21 cellular contexts compared by ENCODE assay signal in genomic region chrX:45859407-45859806, GRCh38.
DNase-seq lines count a peak whose midpoint lies in the region; ATAC-seq, FAIRE-seq and TF ChIP-seq lines count a peak whose summit lies in the region.
"Had no signal": no experiment of that assay in that cellular context is flagged by ENCODE, and none has a peak within 500 bp of the region (broad histone marks: within the 10 kb centered on the region; RNA-seq: fewer than 3 reads in every experiment).

No MANE protein-coding gene starts in this region.

- POLR2A ChIA-PET in A549 (lab: Yijun Ruan, JAX), result no interaction called here

- H3K4me3 Mint-ChIP-seq in GM23338, result no peak overlapping the region
- H3K4me3 Mint-ChIP-seq: CD4-positive, alpha-beta memory T cell had no signal

- no peak overlapping the region for H3K4me2 ChIP-seq in A549
- no peak overlapping the region for H3K4me2 ChIP-seq in GM23338

- TF ChIP-seq RAD21 in A549 (conservative IDR thresholded peaks at IDR 0.05 in 1 of 2, IDR thresholded peaks at IDR 0.05 in 1 of 2), result no peak
- no peak for TF ChIP-seq RAD21 in Ishikawa (IDR thresholded peaks at IDR 0.05; ENCODE audit: low read depth)

- TF ChIP-seq POLR2A in A549 (IDR thresholded peaks at IDR 0.05; ENCODE audit: low read length), result no peak

- H3K36me3 Mint-ChIP-seq in GM23338 (ENCODE audit: low read depth), result no peaks in the 10 kb centered on the region
- H3K36me3 Mint-ChIP-seq: CD4-positive, alpha-beta memory T cell had no signal

- H3K27ac ChIP-seq in A549, result no peak overlapping the region
- H3K27ac ChIP-seq in GM23338 (ENCODE audit: low read depth), result no peak overlapping the region
- H3K27ac ChIP-seq in right cardiac atrium (ENCODE audit: low read length), result no peak overlapping the region
- H3K27ac ChIP-seq: GM23248 had no signal

- H3K4me1 Mint-ChIP-seq in GM23338, result peaks cover 22% of the 10 kb centered on the region
- H3K4me1 Mint-ChIP-seq: CD4-positive, alpha-beta memory T cell had no signal

- H3K27me3 Mint-ChIP-seq in GM23338 (ENCODE audit: insufficient read depth, low read depth, poor library complexity), result peaks cover 3% of the 10 kb centered on the region
- H3K27me3 Mint-ChIP-seq: CD4-positive, alpha-beta memory T cell had no signal

- H3K36me3 ChIP-seq in GM23338 (ENCODE audit: insufficient read depth), result no peaks in the 10 kb centered on the region
- H3K36me3 ChIP-seq: HAP-1 had no signal

- no peaks in the 10 kb centered on the region for H3K4me1 ChIP-seq in A549
- peaks cover 14% of the 10 kb centered on the region for H3K4me1 ChIP-seq in GM23338 (ENCODE audit: insufficient read depth)
- H3K4me1 ChIP-seq in right cardiac atrium (ENCODE audit: control insufficient read depth, insufficient read depth, low read length), result no peaks in the 10 kb centered on the region

- no peaks in the 10 kb centered on the region for H4K20me1 ChIP-seq in GM23338 (replicated peaks; ENCODE audit: insufficient read depth)

- no peak overlapping the region for H3K27ac Mint-ChIP-seq in GM23338
- H3K27ac Mint-ChIP-seq: CD4-positive, alpha-beta memory T cell had no signal

- no peak for DNase-seq in A549 (ENCODE audit: low read depth in 1 of 2, low spot score in 1 of 2)
- no peak for DNase-seq in GM23338 (ENCODE audit: low spot score)
- DNase-seq in RPMI7951 (ENCODE audit: low read depth), result peak; percentile 30
- DNase-seq in right cardiac atrium, result no peak
- DNase-seq in NCI-H1105 (lab: John Stamatoyannopoulos, UW), result no peak
- DNase-seq in OCI-M1 (lab: John Stamatoyannopoulos, UW), result no peak
- DNase-seq: 8988T; C1 segment of cervical spinal cord; Calu3; CD4-positive, alpha-beta memory T cell; COR-L47; DMS53; DMS79 treated with DMSO at 0.1 percent for 48 hours; GM23248 had no signal

- no peaks in the 10 kb centered on the region for H3K9me2 ChIP-seq in GM23338 (ENCODE audit: insufficient read depth)

- intact Hi-C loops in right cardiac atrium (cut with DNase I), result no loop called here

- H2AFZ ChIP-seq in GM23338, result no peak overlapping the region
- H2AFZ ChIP-seq: GM23248 had no signal

- no peak overlapping the region for H3K4me3 ChIP-seq in A549
- H3K4me3 ChIP-seq in GM23338, result no peak overlapping the region
- H3K4me3 ChIP-seq in right cardiac atrium (ENCODE audit: low read length), result no peak overlapping the region
- H3K4me3 ChIP-seq: GM23248, HAP-1 had no signal

- no peaks in the 10 kb centered on the region for H3K9me3 Mint-ChIP-seq in GM23338
- H3K9me3 Mint-ChIP-seq: CD4-positive, alpha-beta memory T cell had no signal

- H3F3A ChIP-seq in GM23338 (replicated peaks; ENCODE audit: low read depth), result no peaks in the 10 kb centered on the region

- H3K9me3 ChIP-seq in A549 (no peaks in the 10 kb centered on the region), right cardiac atrium (ENCODE audit: control insufficient read depth, low read length) (no peaks in the 10 kb centered on the region)
- H3K9me3 ChIP-seq: HAP-1 had no signal

- CTCF ChIA-PET in A549 (lab: Yijun Ruan, JAX), result no interaction called here

- ATAC-seq in A549 (no peak), GM23338 (no peak), right cardiac atrium (no peak), HG02798 (IDR thresholded peaks at IDR 0.05; ENCODE audit: poor library complexity, unreplicated experiment) (no peak)

- 67% methylated on average over 4 of the region's 4 CpGs for WGBS in A549 (ENCODE audit: missing lambda C conversion rate)
- 85% methylated on average over 4 of the region's 4 CpGs for WGBS in right cardiac atrium

- TF ChIP-seq CTCF in A549 (IDR thresholded peaks at IDR 0.05) (no peak), GM23338 (conservative IDR thresholded peaks at IDR 0.05; ENCODE audit: low read depth in 2 of 2) (no peak)

- no peak for FAIRE-seq in A549 (lab: Jason Lieb, UNC)
- FAIRE-seq: G401.6, GM12892, GM19239, H54 had no signal

- H3K27me3 ChIP-seq in GM23338 (ENCODE audit: insufficient read depth) (no peaks in the 10 kb centered on the region), right cardiac atrium (ENCODE audit: control insufficient read depth, insufficient read depth) (no peaks in the 10 kb centered on the region)

- H3K79me2 ChIP-seq in GM23338 (replicated peaks; ENCODE audit: insufficient read depth), result no peaks in the 10 kb centered on the region

- TF ChIP-seq EP300 in A549 (IDR thresholded peaks at IDR 0.05), result no peak
- no peak for TF ChIP-seq EP300 in Ishikawa (IDR thresholded peaks at IDR 0.05; ENCODE audit: borderline replicate concordance)

TF ChIP-seq in A549, 52 proteins besides CTCF, POLR2A, EP300 and RAD21 (continues in another document):
- TF ChIP-seq ZFP36 (IDR thresholded peaks at IDR 0.05; ENCODE audit: borderline replicate concordance, partially characterized antibody) (no peak), TFCP2L1 (CRISPR knock-in tag; IDR thresholded peaks at IDR 0.05) (no peak), FOSB (CRISPR knock-in tag; IDR thresholded peaks at IDR 0.05) (no peak), CEBPB (IDR thresholded peaks at IDR 0.05) (no peak), HOXB5 (CRISPR knock-in tag; IDR thresholded peaks at IDR 0.05) (no peak), JUN (IDR thresholded peaks at IDR 0.05) (no peak)

TF ChIP-seq in GM23338, 12 proteins besides CTCF, POLR2A, EP300 and RAD21:
- no peak for TF ChIP-seq POLR2AphosphoS5 (IDR thresholded peaks at IDR 0.05; ENCODE audit: low read depth)
- TF ChIP-seq EZH2phosphoT487 (IDR thresholded peaks at IDR 0.05; ENCODE audit: unreplicated experiment), result no peak
- peak; percentile 32 for TF ChIP-seq REST (IDR thresholded peaks at IDR 0.05; ENCODE audit: unreplicated experiment)
- TF ChIP-seq STAT1 (IDR thresholded peaks at IDR 0.05; ENCODE audit: unreplicated experiment), result no peak
TF ChIP-seq in GM23338: peak in this region for 1.

TF ChIP-seq in Ishikawa, 13 proteins besides CTCF, POLR2A, EP300 and RAD21:
- TF ChIP-seq REST (IDR thresholded peaks at IDR 0.05; ENCODE audit: low read depth) (peak; percentile 57), NFIC (IDR thresholded peaks at IDR 0.05) (no peak), USF1 (IDR thresholded peaks at IDR 0.05) (no peak), YY1 (IDR thresholded peaks at IDR 0.05; ENCODE audit: low read depth) (no peak), MAX (IDR thresholded peaks at IDR 0.05) (no peak), TAF1 (IDR thresholded peaks at IDR 0.05; ENCODE audit: low read depth) (no peak), ZBTB7A (IDR thresholded peaks at IDR 0.05; ENCODE audit: low read depth) (no peak), CEBPB (IDR thresholded peaks at IDR 0.05) (no peak)
